ENCODE assay signal across 15 cellular contexts in genomic region chr3:20072422-20072821, GRCh38. TPM values are rescaled to one million over a fixed set of nuclear protein-coding genes. Genes with fewer than 3 reads are reported as not detected.
DNase-seq lines count a peak whose midpoint lies in the region; ATAC-seq and TF ChIP-seq lines count a peak whose summit lies in the region.
"Had no signal": no experiment of that assay in that cellular context is flagged by ENCODE, and none has a peak within 500 bp of the region (broad histone marks: within the 10 kb centered on the region; RNA-seq: fewer than 3 reads in every experiment).

No MANE protein-coding gene starts in this region.

- H3K27ac Mint-ChIP-seq in nephron progenitor cell (peak overlapping the region; percentile 27), progenitor cell of endocrine pancreas (no peak overlapping the region)
- H3K27ac Mint-ChIP-seq: T-helper 1 cell treated with Interleukin-12 subunit alpha and Interleukin-12 subunit beta and Interleukin-4 antibody, amounts not matched to agents 30 μg/mL and 1 μg/mL, for 36 hours; WTC11 had no signal

- TF ChIP-seq CTCF in nephron progenitor cell (IDR thresholded peaks at IDR 0.05) (no peak), progenitor cell of endocrine pancreas (IDR thresholded peaks at IDR 0.05; ENCODE audit: unreplicated experiment) (no peak)

- H3K27me3 Mint-ChIP-seq in nephron progenitor cell (ENCODE audit: low read depth, poor library complexity) (no peaks in the 10 kb centered on the region), progenitor cell of endocrine pancreas (no peaks in the 10 kb centered on the region)
- H3K27me3 Mint-ChIP-seq: naive thymus-derived CD8-positive, alpha-beta T cell had no signal

- DNase-seq in amygdala (lab: John Stamatoyannopoulos, UW) (peak in 35 of 56 donors; percentile 9 to 81 (median 51)), head of caudate nucleus (peak in 35 of 42 donors; percentile 31 to 88 (median 67)), nephron progenitor cell (no peak), substantia nigra (lab: John Stamatoyannopoulos, UW) (peak in 29 of 49 donors; percentile 20 to 86 (median 52)), OCI-M2 (lab: John Stamatoyannopoulos, UW; ENCODE audit: unreplicated experiment) (no peak), progenitor cell of endocrine pancreas (ENCODE audit: low spot score, unreplicated experiment) (no peak)
- DNase-seq: BE2C; naive thymus-derived CD8-positive, alpha-beta T cell; NCI-H1694 treated with DMSO at 0.1 percent for 48 hours; right lobe of liver; stimulated activated CD4-positive, alpha-beta T cell treated with anti-CD3 and anti-CD28 coated beads, Interleukin-1b, Interleukin-23, amount 100 ng/mL, for 48 hours had no signal

- H3K4me1 Mint-ChIP-seq in nephron progenitor cell: peaks cover 56% of the 10 kb centered on the region
- H3K4me1 Mint-ChIP-seq in progenitor cell of endocrine pancreas (ENCODE audit: low read depth): peaks cover 13% of the 10 kb centered on the region

- intact Hi-C loops in head of caudate nucleus (cut with DNase I): no loop called here

- no peak overlapping the region for H3K4me3 Mint-ChIP-seq in nephron progenitor cell
- H3K4me3 Mint-ChIP-seq in progenitor cell of endocrine pancreas (ENCODE audit: low read depth): no peak overlapping the region
- H3K4me3 Mint-ChIP-seq: naive thymus-derived CD8-positive, alpha-beta T cell; T-helper 1 cell treated with Interleukin-12 subunit alpha and Interleukin-12 subunit beta and Interleukin-4 antibody, amounts not matched to agents 30 μg/mL and 1 μg/mL, for 36 hours; WTC11 had no signal

- H3K9me3 Mint-ChIP-seq in nephron progenitor cell: peaks cover 4% of the 10 kb centered on the region
- H3K9me3 Mint-ChIP-seq in progenitor cell of endocrine pancreas (ENCODE audit: low read depth): peaks cover 3% of the 10 kb centered on the region
- H3K9me3 Mint-ChIP-seq: naive thymus-derived CD8-positive, alpha-beta T cell; WTC11 had no signal

- peaks cover 4% of the 10 kb centered on the region for H3K36me3 Mint-ChIP-seq in nephron progenitor cell (ENCODE audit: low read depth)
- H3K36me3 Mint-ChIP-seq in progenitor cell of endocrine pancreas (ENCODE audit: insufficient read depth): no peaks in the 10 kb centered on the region
- H3K36me3 Mint-ChIP-seq: WTC11 had no signal

- no peak for ATAC-seq in GM18858 (IDR thresholded peaks at IDR 0.05; ENCODE audit: unreplicated experiment)
- ATAC-seq in GM19351 (IDR thresholded peaks at IDR 0.05; ENCODE audit: unreplicated experiment): no peak
- ATAC-seq: naive thymus-derived CD8-positive, alpha-beta T cell; WTC11 had no signal

- peak overlapping the region; percentile 82 for H3K27ac ChIP-seq in substantia nigra (ENCODE audit: low read depth, low read length, poor library complexity, severe bottlenecking)
- H3K27ac ChIP-seq: right lobe of liver had no signal

RNA-seq across cellular contexts. Expression of gene KAT2B, which starts 32.2 kb away (rescaled TPM):
- total RNA-seq in progenitor cell of endocrine pancreas: 12.9 and 17.1 TPM in 2 replicates

Comparison
In these comparisons a context has a peak if more than half of its experiments do, and no peak if none do; other contexts are left out.
1. DNase-seq: peak in amygdala (35 of 56), head of caudate nucleus (35 of 42) and substantia nigra (29 of 49); none in nephron progenitor cell (single experiment), OCI-M2 (single experiment) and progenitor cell of endocrine pancreas (single experiment).